ENCODE assay signal across 35 cellular contexts in the genomic region with DNA sequence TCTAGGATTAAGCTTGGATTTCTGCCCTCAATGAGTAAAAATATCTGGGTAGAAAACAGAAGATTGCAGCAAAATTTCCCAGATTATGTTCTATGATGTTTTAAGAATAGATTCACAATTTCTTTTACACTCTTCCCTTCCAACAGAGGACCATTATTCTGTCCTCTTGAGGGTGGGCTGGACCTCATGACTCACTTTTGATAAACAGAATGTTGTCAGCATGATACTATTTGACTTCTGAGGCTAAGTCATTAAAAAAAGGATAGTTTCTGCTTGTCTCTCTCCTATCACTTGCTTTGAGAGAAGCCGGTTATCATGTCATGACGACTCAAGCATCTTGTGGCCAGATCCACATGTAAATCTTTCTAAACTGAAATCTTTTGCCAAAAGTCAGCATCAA.
"Had no signal": no experiment of that assay in that cellular context is flagged by ENCODE, and none has a peak within 500 bp of the region (broad histone marks: within the 10 kb centered on the region; RNA-seq: fewer than 3 reads in every experiment).

No MANE protein-coding gene starts in this region.

- H3K27me3 ChIP-seq: MG63 had no signal

- H3K9ac ChIP-seq: KMS-11 had no signal

- H3K36me3 ChIP-seq: MG63 had no signal

- H3K4me2 ChIP-seq: KMS-11 had no signal

- H3K4me3 ChIP-seq: MG63 had no signal

- H3K9me3 ChIP-seq: MG63 had no signal

- H3K27ac ChIP-seq: KMS-11 had no signal

- DNase-seq: Karpas-422, Kasumi-1, MG63, MM.1S, MV-4-11, NCI-H1048, NCI-H1092, NCI-H1092 treated with DMSO at 0.1 percent for 48 hours, NCI-H1105, NCI-H1105 treated with DMSO at 0.1 percent for 48 hours, NCI-H1417, NCI-H1417 treated with DMSO at 0.1 percent for 48 hours, NCI-H1436, NCI-H1436 treated with DMSO at 0.1 percent for 48 hours, NCI-H146, NCI-H1694, NCI-H1694 treated with DMSO at 0.1 percent for 48 hours, NCI-H187, NCI-H187 treated with DMSO at 0.1 percent for 48 hours, NCI-H1930, NCI-H2029, NCI-H2029 treated with DMSO at 0.1 percent for 48 hours, NCI-H2081, NCI-H2081 treated with DMSO at 0.1 percent for 48 hours, NCI-H2107, NCI-H2171, NCI-H2171 treated with DMSO at 0.1 percent for 48 hours, NCI-H2227 treated with DMSO at 0.1 percent for 48 hours, NCI-H226, NCI-H345, NCI-H446, NCI-H446 treated with DMSO at 0.1 percent for 48 hours, NCI-H510A, NCI-H510A treated with DMSO at 0.1 percent for 48 hours had no signal
